ENCODE assay signal across 8 cellular contexts in genomic region chr13:44300895-44301638, GRCh38.
DNase-seq lines count a peak whose midpoint lies in the region; ATAC-seq and TF ChIP-seq lines count a peak whose summit lies in the region.

No MANE protein-coding gene starts in this region.

- no peak overlapping the region for H3K27ac Mint-ChIP-seq in CD8-positive, alpha-beta memory T cell

- TF ChIP-seq CTCF in SK-N-SH (IDR thresholded peaks at IDR 0.05) (no peak), heart left ventricle (IDR thresholded peaks at IDR 0.05) (peak in 1 of 12 donors; percentile 6)

- no peaks in the 10 kb centered on the region for H3K79me2 ChIP-seq in SK-N-SH (ENCODE audit: insufficient read depth)

- no peak overlapping the region for H3K4me3 Mint-ChIP-seq in CD8-positive, alpha-beta memory T cell

- peaks cover 0 to 11% (median 9%) of the 10 kb centered on the region in 3 donors for H3K36me3 Mint-ChIP-seq in CD8-positive, alpha-beta memory T cell

- H3K4me1 ChIP-seq in SK-N-SH (ENCODE audit: control insufficient read depth in 1 of 2, insufficient read depth in 2 of 2, low read depth in 1 of 2, low read length in 1 of 2) = peaks cover 16 to 27% of the 10 kb centered on the region in 2 experiments
- H3K4me1 ChIP-seq in heart left ventricle = peaks cover 8 to 66% (median 55%) of the 10 kb centered on the region in 12 donors
- H3K4me1 ChIP-seq in thymus (ENCODE audit: control insufficient read depth, insufficient read depth, low read length) = peaks cover 34% of the 10 kb centered on the region
- peaks cover 2% of the 10 kb centered on the region for H3K4me1 ChIP-seq in CD8-positive, alpha-beta memory T cell (ENCODE audit: insufficient read depth, low read length)

- H3K4me1 Mint-ChIP-seq in CD8-positive, alpha-beta memory T cell = peaks cover 0 to 11% (median 7%) of the 10 kb centered on the region in 3 donors

- DNase-seq in COLO829 (ENCODE audit: low spot score) (peak; percentile 50), SK-N-SH (no peak), heart left ventricle (peak in 4 of 5 donors; percentile 54 to 66 (median 62)), NCI-H774 (lab: John Stamatoyannopoulos, UW) (no peak)
- no peak for DNase-seq in CD8-positive, alpha-beta memory T cell

- intact Hi-C loops in heart left ventricle (cut with DNase I) = loop anchor here in 6 of 10 donors (5.0 to 10.0 kb wide), 4 partner anchors 64 to 156 kb away; no protein-coding TSS in a partner anchor

- H3K9me3 Mint-ChIP-seq in CD8-positive, alpha-beta memory T cell = no peaks in the 10 kb centered on the region

- peaks cover 15% of the 10 kb centered on the region for H3F3A ChIP-seq in SK-N-SH (replicated peaks; ENCODE audit: insufficient read depth)

- POLR2A ChIA-PET in SK-N-SH (lab: Yijun Ruan, JAX) = no interaction called here
- POLR2A ChIA-PET in CD8-positive, alpha-beta memory T cell (lab: Charles Lee) = no interaction called here

- CTCF ChIA-PET in SK-N-SH (lab: Yijun Ruan, JAX) = interaction anchor here (0.6 to 1.1 kb wide), 3 partner anchors 9 to 393 kb away, joined by 3 read pairs; no protein-coding TSS in a partner anchor
- CTCF ChIA-PET in CD8-positive, alpha-beta memory T cell (lab: Charles Lee) = no interaction called here

- no peaks in the 10 kb centered on the region for H3K27me3 ChIP-seq in SK-N-SH (ENCODE audit: insufficient read depth)
- no peaks in the 10 kb centered on the region for H3K27me3 ChIP-seq in heart left ventricle
- H3K27me3 ChIP-seq in thymus (ENCODE audit: control insufficient read depth, insufficient read depth) = no peaks in the 10 kb centered on the region
- no peaks in the 10 kb centered on the region for H3K27me3 ChIP-seq in CD8-positive, alpha-beta memory T cell (ENCODE audit: insufficient read depth, low read length, poor library complexity, severe bottlenecking)

- H3K9ac ChIP-seq in SK-N-SH = no peak overlapping the region

- peaks cover 15 to 48% of the 10 kb centered on the region in 2 donors for H3K27me3 Mint-ChIP-seq in CD8-positive, alpha-beta memory T cell

- WGBS in SK-N-SH (ENCODE audit: low lambda C conversion rate) = 23% methylated on average over 8 of the region's 9 CpGs
- WGBS in heart left ventricle, 4 donors = 25 to 41% (median 34%) methylated on average over 9 of the region's 9 CpGs
- 87% methylated on average over 9 of the region's 9 CpGs for WGBS in thymus

- H3K4me3 ChIP-seq in SK-N-SH (ENCODE audit: low read depth in 2 of 2, low read length in 1 of 2) = no peak overlapping the region; a peak in 1 of 4 replicates
- H3K4me3 ChIP-seq in heart left ventricle = no peak overlapping the region
- no peak overlapping the region for H3K4me3 ChIP-seq in thymus (ENCODE audit: low read length)
- no peak overlapping the region for H3K4me3 ChIP-seq in CD8-positive, alpha-beta memory T cell (ENCODE audit: low read length)

- H3K36me3 ChIP-seq in SK-N-SH (replicated peaks in 1 of 2; ENCODE audit: control insufficient read depth in 1 of 2, insufficient read depth in 2 of 2, low read length in 1 of 2) (no peaks in the 10 kb centered on the region), heart left ventricle (no peaks in the 10 kb centered on the region), thymus (ENCODE audit: control insufficient read depth, insufficient read depth) (no peaks in the 10 kb centered on the region)
- H3K36me3 ChIP-seq in CD8-positive, alpha-beta memory T cell (ENCODE audit: insufficient read depth, low read length) = no peaks in the 10 kb centered on the region

- H3K9me3 ChIP-seq in SK-N-SH (no peaks in the 10 kb centered on the region), heart left ventricle (no peaks in the 10 kb centered on the region), thymus (ENCODE audit: control insufficient read depth) (no peaks in the 10 kb centered on the region)
- H3K9me3 ChIP-seq in CD8-positive, alpha-beta memory T cell (ENCODE audit: low read length) = no peaks in the 10 kb centered on the region

- H4K20me1 ChIP-seq in SK-N-SH (ENCODE audit: insufficient read depth) = no peaks in the 10 kb centered on the region

- TF ChIP-seq EP300 in SK-N-SH (IDR thresholded peaks at IDR 0.05; ENCODE audit: borderline replicate concordance in 1 of 2, low read depth in 1 of 2, low read length in 1 of 2) = peak in 1 of 2 experiments; percentile 52; a peak in 2 of 4 replicates

- H3K27ac ChIP-seq in SK-N-SH (ENCODE audit: low read depth in 2 of 2, low read length in 1 of 2) (peak overlapping the region; percentile 64 to 75), heart left ventricle (peak overlapping the region; percentile 48 to 87 (median 72)), thymus (ENCODE audit: low read depth) (peak overlapping the region; percentile 71)
- no peak overlapping the region for H3K27ac ChIP-seq in CD8-positive, alpha-beta memory T cell (ENCODE audit: low read depth, low read length)

- peak; percentile 82 for ATAC-seq in GM19351 (IDR thresholded peaks at IDR 0.05; ENCODE audit: unreplicated experiment)
- ATAC-seq in HG03432 (IDR thresholded peaks at IDR 0.05; ENCODE audit: unreplicated experiment) = peak; percentile 87
- ATAC-seq in heart left ventricle = peak; percentile 67 to 91 (median 88)

- H2AFZ ChIP-seq in SK-N-SH (ENCODE audit: low read depth) = peak overlapping the region; percentile 33; the same call in 1 of the 2 replicates

- H3K9me2 ChIP-seq in SK-N-SH = no peaks in the 10 kb centered on the region

- no peak for TF ChIP-seq RAD21 in SK-N-SH (IDR thresholded peaks at IDR 0.05; ENCODE audit: low read length)

- peak overlapping the region; percentile 51 for H3K4me2 ChIP-seq in SK-N-SH

- TF ChIP-seq POLR2A in heart left ventricle (IDR thresholded peaks at IDR 0.05) = no peak

TF ChIP-seq in SK-N-SH, 30 proteins besides CTCF, POLR2A, EP300 and RAD21 (continues in another document):
- TF ChIP-seq IRF3 (IDR thresholded peaks at IDR 0.05; ENCODE audit: low read depth, low read length) (no peak), MAX (IDR thresholded peaks at IDR 0.05; ENCODE audit: low read depth) (peak; percentile 74; the same call in 1 of the 2 replicates), NFIC (IDR thresholded peaks at IDR 0.05; ENCODE audit: borderline replicate concordance) (peak; percentile 74), SMC3 (IDR thresholded peaks at IDR 0.05; ENCODE audit: low read depth, low read length) (no peak), POLR2AphosphoS5 (IDR thresholded peaks at IDR 0.05; ENCODE audit: low read depth, low read length) (no peak), RFX5 (IDR thresholded peaks at IDR 0.05; ENCODE audit: low read length) (no peak), JUND (IDR thresholded peaks at IDR 0.05) (peak; percentile 47), YY1 (IDR thresholded peaks at IDR 0.05; ENCODE audit: low read depth) (no peak), TCF12 (IDR thresholded peaks at IDR 0.05) (peak; percentile 88), CHD2 (IDR thresholded peaks at IDR 0.05; ENCODE audit: low read length, partially characterized antibody) (no peak), USF1 (IDR thresholded peaks at IDR 0.05; ENCODE audit: borderline replicate concordance, low read depth) (no peak), REST (IDR thresholded peaks at IDR 0.05; ENCODE audit: low read depth, low read length) (no peak)

Comparison
In these comparisons a context has a peak if more than half of its experiments do, and no peak if none do; other contexts are left out.
1. DNase-seq: peak in COLO829 (single experiment) and heart left ventricle (4 of 5); none in SK-N-SH (single experiment), CD8-positive, alpha-beta memory T cell (0 of 5) and NCI-H774 (single experiment).
2. Peak in every context shown above with its lines, with median percentiles within 50 percentile points of each other: ATAC-seq.